Comparison of ENCODE assay signal across 21 cellular contexts in genomic region chr10:97215619-97216018, GRCh38. TPM values are rescaled to one million over a fixed set of nuclear protein-coding genes. Genes with fewer than 3 reads are reported as not detected.
"Had no signal": no experiment of that assay in that cellular context is flagged by ENCODE, and none has a peak within 500 bp of the region (broad histone marks: within the 10 kb centered on the region; RNA-seq: fewer than 3 reads in every experiment).

No MANE protein-coding gene starts in this region.

- H3K9me3 ChIP-seq: SJSA1 had no signal

- H3K4me3 ChIP-seq: K562, SJSA1, SK-N-MC had no signal

- H3K27ac ChIP-seq: HL-60, KMS-11, SJSA1, SK-N-MC had no signal

- ATAC-seq: K562 had no signal

- H3K9me3 Mint-ChIP-seq: IgD-negative memory B cell had no signal

- H3K27ac Mint-ChIP-seq: IgD-negative memory B cell had no signal

- H3K4me2 ChIP-seq: KMS-11 had no signal

- H3K27me3 ChIP-seq: SJSA1 had no signal

- H3K36me3 ChIP-seq: SJSA1 had no signal

- H3K4me3 Mint-ChIP-seq: IgD-negative memory B cell had no signal

- DNase-seq: Kasumi-1, MM.1S, NCI-H1092 treated with DMSO at 0.1 percent for 48 hours, NCI-H1436, NCI-H187, NCI-H2029, NCI-H2081 treated with DMSO at 0.1 percent for 48 hours, NCI-H2227 treated with DMSO at 0.1 percent for 48 hours, NCI-H524, NCI-H526 treated with DMSO at 0.1 percent for 48 hours, NCI-H748 treated with DMSO at 0.1 percent for 48 hours, Right ventricle myocardium superior, RPMI8226, SIG-M5 had no signal

- H3K27me3 Mint-ChIP-seq: IgD-negative memory B cell had no signal

RNA-seq across cellular contexts. Expression of gene SLIT1, which starts 29.9 kb away (rescaled TPM):
- total RNA-seq: M059J, SJSA1 had no signal
- polyA plus RNA-seq: IgD-negative memory B cell had no signal
